ENCODE assay signal across 1 cellular context in genomic region chr1:19011832-19012231, GRCh38.
TF ChIP-seq lines count a peak whose summit lies in the region.

No MANE protein-coding gene starts in this region.

TF ChIP-seq in SK-N-SH, 30 proteins besides CTCF, POLR2A, EP300 and RAD21 (continued from another document):
- TF ChIP-seq, protein P1, sequence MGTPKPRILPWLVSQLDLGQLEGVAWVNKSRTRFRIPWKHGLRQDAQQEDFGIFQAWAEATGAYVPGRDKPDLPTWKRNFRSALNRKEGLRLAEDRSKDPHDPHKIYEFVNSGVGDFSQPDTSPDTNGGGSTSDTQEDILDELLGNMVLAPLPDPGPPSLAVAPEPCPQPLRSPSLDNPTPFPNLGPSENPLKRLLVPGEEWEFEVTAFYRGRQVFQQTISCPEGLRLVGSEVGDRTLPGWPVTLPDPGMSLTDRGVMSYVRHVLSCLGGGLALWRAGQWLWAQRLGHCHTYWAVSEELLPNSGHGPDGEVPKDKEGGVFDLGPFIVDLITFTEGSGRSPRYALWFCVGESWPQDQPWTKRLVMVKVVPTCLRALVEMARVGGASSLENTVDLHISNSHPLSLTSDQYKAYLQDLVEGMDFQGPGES (IDR thresholded peaks at IDR 0.05; ENCODE audit: low read depth, low read length): no peak
- TF ChIP-seq REST (IDR thresholded peaks at IDR 0.05; ENCODE audit: low read depth, low read length): no peak
